In genomic region chrX:2495595-2495994, GRCh38 we compare ENCODE assay signal across 20 cellular contexts.
"Had no signal": no experiment of that assay in that cellular context is flagged by ENCODE, and none has a peak within 500 bp of the region (broad histone marks: within the 10 kb centered on the region; RNA-seq: fewer than 3 reads in every experiment).

No MANE protein-coding gene starts in this region.

- H3K27me3 ChIP-seq: body of pancreas, testis had no signal

- H3K4me2 ChIP-seq: smooth muscle cell had no signal

- H3K27me3 Mint-ChIP-seq: activated CD4-positive, alpha-beta memory T cell treated with anti-CD3 and anti-CD28 coated beads for 36 hours; activated CD8-positive, alpha-beta memory T cell treated with anti-CD3 and anti-CD28 coated beads, Interleukin-2, amount 10 ng/mL, durations not matched to agents 7 days and 5 days; activated naive CD4-positive, alpha-beta T cell treated with anti-CD3 and anti-CD28 coated beads, Interleukin-2, amount 50 U/mL, for 24 hours; activated T-cell treated with anti-CD3 and anti-CD28 coated beads, Interleukin-2, amount 50 U/mL, for 24 hours; central memory CD8-positive, alpha-beta T cell; naive thymus-derived CD4-positive, alpha-beta T cell; stimulated activated naive CD8-positive, alpha-beta T cell treated with anti-CD3 and anti-CD28 coated beads, Interleukin-15, amount 100 ng/mL, for 72 hours had no signal

- H3K4me3 Mint-ChIP-seq: activated CD4-positive, alpha-beta memory T cell treated with anti-CD3 and anti-CD28 coated beads for 36 hours; activated CD8-positive, alpha-beta memory T cell treated with anti-CD3 and anti-CD28 coated beads, Interleukin-2, amount 10 ng/mL, durations not matched to agents 7 days and 5 days; activated naive CD4-positive, alpha-beta T cell treated with anti-CD3 and anti-CD28 coated beads, Interleukin-2, amount 50 U/mL, for 24 hours; activated T-cell treated with anti-CD3 and anti-CD28 coated beads, Interleukin-2, amount 50 U/mL, for 24 hours; central memory CD8-positive, alpha-beta T cell; stimulated activated naive CD8-positive, alpha-beta T cell treated with anti-CD3 and anti-CD28 coated beads, Interleukin-15, amount 100 ng/mL, for 72 hours had no signal

- DNase-seq: activated CD4-positive, alpha-beta memory T cell treated with anti-CD3 and anti-CD28 coated beads for 36 hours; activated CD8-positive, alpha-beta memory T cell treated with anti-CD3 and anti-CD28 coated beads, Interleukin-2, amount 10 ng/mL, durations not matched to agents 7 days and 5 days; activated T-cell treated with anti-CD3 and anti-CD28 coated beads, Interleukin-2, amount 50 U/mL, for 24 hours; amniotic stem cell; body of pancreas; cortex of kidney; effector memory CD4-positive, alpha-beta T cell; left colon; naive thymus-derived CD4-positive, alpha-beta T cell; nucleus accumbens; stimulated activated naive CD8-positive, alpha-beta T cell treated with anti-CD3 and anti-CD28 coated beads, Interleukin-15, amount 100 ng/mL, for 72 hours; testis had no signal

- H3K27ac Mint-ChIP-seq: activated CD4-positive, alpha-beta memory T cell treated with anti-CD3 and anti-CD28 coated beads for 36 hours; activated CD8-positive, alpha-beta memory T cell treated with anti-CD3 and anti-CD28 coated beads, Interleukin-2, amount 10 ng/mL, durations not matched to agents 7 days and 5 days; activated naive CD4-positive, alpha-beta T cell treated with anti-CD3 and anti-CD28 coated beads, Interleukin-2, amount 50 U/mL, for 24 hours; activated T-cell treated with anti-CD3 and anti-CD28 coated beads, Interleukin-2, amount 50 U/mL, for 24 hours; stimulated activated naive CD8-positive, alpha-beta T cell treated with anti-CD3 and anti-CD28 coated beads, Interleukin-15, amount 100 ng/mL, for 72 hours had no signal

- H3K27ac ChIP-seq: epithelial cell of prostate, testis, VCaP had no signal

- FAIRE-seq: frontal cortex had no signal

- H3K9me3 Mint-ChIP-seq: activated CD4-positive, alpha-beta memory T cell treated with anti-CD3 and anti-CD28 coated beads for 36 hours; activated naive CD4-positive, alpha-beta T cell treated with anti-CD3 and anti-CD28 coated beads, Interleukin-2, amount 50 U/mL, for 24 hours; activated T-cell treated with anti-CD3 and anti-CD28 coated beads, Interleukin-2, amount 50 U/mL, for 24 hours; central memory CD8-positive, alpha-beta T cell; naive thymus-derived CD4-positive, alpha-beta T cell; stimulated activated naive CD8-positive, alpha-beta T cell treated with anti-CD3 and anti-CD28 coated beads, Interleukin-15, amount 100 ng/mL, for 72 hours had no signal

- ATAC-seq: activated CD8-positive, alpha-beta memory T cell treated with anti-CD3 and anti-CD28 coated beads, Interleukin-2, amount 10 ng/mL, durations not matched to agents 7 days and 5 days; body of pancreas; left colon; naive thymus-derived CD4-positive, alpha-beta T cell; right cardiac atrium; stimulated activated naive CD8-positive, alpha-beta T cell treated with anti-CD3 and anti-CD28 coated beads, Interleukin-15, amount 100 ng/mL, for 72 hours had no signal

- H3K9me3 ChIP-seq: body of pancreas, testis had no signal

- H3K4me3 ChIP-seq: body of pancreas, lung, smooth muscle cell, testis had no signal
